In the genomic region with DNA sequence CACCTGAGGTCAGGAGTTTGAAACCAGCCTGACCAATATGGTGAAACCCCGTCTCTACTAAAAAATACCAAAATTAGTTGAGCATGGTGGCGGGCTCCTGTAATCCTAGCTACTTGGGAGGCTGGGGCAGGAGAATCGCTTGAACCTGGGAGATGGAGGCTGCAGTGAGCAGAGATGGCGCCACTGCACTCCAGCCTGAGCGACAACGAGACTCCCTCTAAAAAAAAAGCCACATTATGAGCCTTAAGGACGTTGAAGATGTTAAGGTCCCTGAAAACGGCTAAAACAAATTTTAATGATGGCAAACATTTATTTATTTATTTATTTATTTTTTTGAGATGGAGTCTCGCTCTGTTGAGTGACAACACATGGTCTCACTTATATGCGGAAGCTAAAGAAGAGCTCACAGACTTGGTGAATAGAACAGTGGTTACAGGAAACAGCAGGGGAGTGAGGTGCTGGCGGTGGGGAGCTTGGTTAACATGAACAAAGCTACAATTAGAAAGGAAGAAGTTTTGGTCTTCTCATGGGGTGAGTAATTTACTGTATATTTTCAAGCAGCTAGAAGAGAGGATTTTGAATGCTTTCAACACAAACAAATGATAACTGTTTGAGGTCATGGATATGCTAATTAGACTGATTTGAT, we compare ENCODE assay signal across 18 cellular contexts. TPM values are rescaled to one million over a fixed set of nuclear protein-coding genes. Genes with fewer than 3 reads are reported as not detected.
A peak's percentile ranks its signal among the peaks of the same experiment; 100 is the strongest.
DNase-seq lines count a peak whose midpoint lies in the region; ATAC-seq and TF ChIP-seq lines count a peak whose summit lies in the region.
"Had no signal": no experiment of that assay in that cellular context is flagged by ENCODE, and none has a peak within 500 bp of the region (broad histone marks: within the 10 kb centered on the region; RNA-seq: fewer than 3 reads in every experiment).

No MANE protein-coding gene starts in this region.

- H3K27me3 ChIP-seq in MG63, result no peaks in the 10 kb centered on the region
- H3K27me3 ChIP-seq: cardiac muscle cell, thyroid gland had no signal

- H3K36me3 ChIP-seq in MG63, result no peaks in the 10 kb centered on the region
- H3K36me3 ChIP-seq: cardiac muscle cell, thyroid gland had no signal

- intact Hi-C loops in activated CD8-positive, alpha-beta T cell treated with anti-CD3 and anti-CD28 coated beads for 36 hours (cut with micrococcal nuclease), result no loop called here
- intact Hi-C loops in CD14-positive monocyte (cut with micrococcal nuclease), result no loop called here
- intact Hi-C loops in Right ventricle myocardium inferior (cut with DNase I), result no loop called here

- no peak for TF ChIP-seq CTCF in activated CD8-positive, alpha-beta T cell treated with anti-CD3 and anti-CD28 coated beads for 36 hours (IDR thresholded peaks at IDR 0.05)
- no peak for TF ChIP-seq CTCF in CD14-positive monocyte (IDR thresholded peaks at IDR 0.05)

- H3K9me3 Mint-ChIP-seq in activated CD8-positive, alpha-beta memory T cell treated with anti-CD3 and anti-CD28 coated beads, Interleukin-2, amount 10 ng/mL, durations not matched to agents 7 days and 5 days (ENCODE audit: low read depth), result peaks cover 2% of the 10 kb centered on the region
- no peaks in the 10 kb centered on the region for H3K9me3 Mint-ChIP-seq in activated CD8-positive, alpha-beta T cell treated with anti-CD3 and anti-CD28 coated beads for 36 hours
- no peaks in the 10 kb centered on the region for H3K9me3 Mint-ChIP-seq in effector memory CD8-positive, alpha-beta T cell
- H3K9me3 Mint-ChIP-seq in CD14-positive monocyte, result peaks cover 0 to 1% (median 0%) of the 10 kb centered on the region in 7 donors
- H3K9me3 Mint-ChIP-seq: endodermal cell had no signal

- no peaks in the 10 kb centered on the region for H3K9me3 ChIP-seq in MG63
- H3K9me3 ChIP-seq: SK-N-SH, thyroid gland had no signal

- peaks cover 2% of the 10 kb centered on the region for H3K36me3 Mint-ChIP-seq in activated CD8-positive, alpha-beta memory T cell treated with anti-CD3 and anti-CD28 coated beads, Interleukin-2, amount 10 ng/mL, durations not matched to agents 7 days and 5 days
- H3K36me3 Mint-ChIP-seq in activated CD8-positive, alpha-beta T cell treated with anti-CD3 and anti-CD28 coated beads for 36 hours (ENCODE audit: low read depth), result no peaks in the 10 kb centered on the region
- peaks cover 9% of the 10 kb centered on the region for H3K36me3 Mint-ChIP-seq in effector memory CD8-positive, alpha-beta T cell (ENCODE audit: insufficient read depth)
- H3K36me3 Mint-ChIP-seq in CD14-positive monocyte, result no peaks in the 10 kb centered on the region
- H3K36me3 Mint-ChIP-seq: IgD-negative memory B cell had no signal

- H3K4me1 Mint-ChIP-seq in activated CD8-positive, alpha-beta memory T cell treated with anti-CD3 and anti-CD28 coated beads, Interleukin-2, amount 10 ng/mL, durations not matched to agents 7 days and 5 days, result peaks cover 24% of the 10 kb centered on the region
- H3K4me1 Mint-ChIP-seq in activated CD8-positive, alpha-beta T cell treated with anti-CD3 and anti-CD28 coated beads for 36 hours (ENCODE audit: low read depth), result peaks cover 26% of the 10 kb centered on the region
- H3K4me1 Mint-ChIP-seq in effector memory CD8-positive, alpha-beta T cell (ENCODE audit: low read depth in 2 of 2), result peaks cover 17 to 34% of the 10 kb centered on the region in 2 donors
- H3K4me1 Mint-ChIP-seq in CD14-positive monocyte, result peaks cover 5% of the 10 kb centered on the region
- H3K4me1 Mint-ChIP-seq: endodermal cell, IgD-negative memory B cell had no signal

- POLR2A ChIA-PET in activated CD8-positive, alpha-beta T cell treated with anti-CD3 and anti-CD28 coated beads for 36 hours (lab: Charles Lee), result interaction anchor here (0.8 kb wide), 1 partner anchor 45 kb away, joined by 3 read pairs; no protein-coding TSS in a partner anchor

- CTCF ChIA-PET in activated CD8-positive, alpha-beta memory T cell treated with anti-CD3 and anti-CD28 coated beads, Interleukin-2, amount 10 ng/mL, durations not matched to agents 7 days and 5 days (lab: Charles Lee), result interaction anchor here (1.4 to 2.7 kb wide), 7 partner anchors 12 to 135 kb away, joined by 4 to 16 read pairs (median 5); no protein-coding TSS in a partner anchor
- CTCF ChIA-PET in activated CD8-positive, alpha-beta T cell treated with anti-CD3 and anti-CD28 coated beads for 36 hours (lab: Charles Lee), result interaction anchor here (0.7 to 2.4 kb wide), 7 partner anchors 13 to 135 kb away, joined by 3 to 12 read pairs (median 3); no protein-coding TSS in a partner anchor

- peak; percentile 95 for ATAC-seq in activated CD8-positive, alpha-beta memory T cell treated with anti-CD3 and anti-CD28 coated beads, Interleukin-2, amount 10 ng/mL, durations not matched to agents 7 days and 5 days
- ATAC-seq in activated CD8-positive, alpha-beta T cell treated with anti-CD3 and anti-CD28 coated beads for 36 hours, result peak; percentile 95
- ATAC-seq in effector memory CD8-positive, alpha-beta T cell (replicated peaks), result peak; percentile 99
- ATAC-seq in stimulated activated naive CD8-positive, alpha-beta T cell treated with anti-CD3 and anti-CD28 coated beads, Interleukin-15, Interleukin-2, amounts not matched to agents 100 U/mL and 50 U/mL, for 24 hours, result peak; percentile 65
- no peak for ATAC-seq in Right ventricle myocardium inferior
- ATAC-seq: left colon had no signal

- peak overlapping the region; percentile 29 for H3K4me3 Mint-ChIP-seq in activated CD8-positive, alpha-beta memory T cell treated with anti-CD3 and anti-CD28 coated beads, Interleukin-2, amount 10 ng/mL, durations not matched to agents 7 days and 5 days
- H3K4me3 Mint-ChIP-seq in activated CD8-positive, alpha-beta T cell treated with anti-CD3 and anti-CD28 coated beads for 36 hours, result peak overlapping the region; percentile 20
- peak overlapping the region; percentile 32 for H3K4me3 Mint-ChIP-seq in effector memory CD8-positive, alpha-beta T cell
- H3K4me3 Mint-ChIP-seq in CD14-positive monocyte, result no peak overlapping the region
- H3K4me3 Mint-ChIP-seq: endodermal cell, IgD-negative memory B cell had no signal

- H3K4me3 ChIP-seq in MG63, result no peak overlapping the region
- H3K4me3 ChIP-seq: cardiac muscle cell, thyroid gland had no signal

- peak overlapping the region; percentile 78 for H3K27ac Mint-ChIP-seq in activated CD8-positive, alpha-beta memory T cell treated with anti-CD3 and anti-CD28 coated beads, Interleukin-2, amount 10 ng/mL, durations not matched to agents 7 days and 5 days
- H3K27ac Mint-ChIP-seq in activated CD8-positive, alpha-beta T cell treated with anti-CD3 and anti-CD28 coated beads for 36 hours, result peak overlapping the region; percentile 83
- H3K27ac Mint-ChIP-seq in effector memory CD8-positive, alpha-beta T cell, result peak overlapping the region; percentile 7 to 84
- peak overlapping the region in 2 of 7 donors; percentile 0 to 66 for H3K27ac Mint-ChIP-seq in CD14-positive monocyte
- H3K27ac Mint-ChIP-seq: endodermal cell, IgD-negative memory B cell had no signal

- DNase-seq in activated CD8-positive, alpha-beta memory T cell treated with anti-CD3 and anti-CD28 coated beads, Interleukin-2, amount 10 ng/mL, durations not matched to agents 7 days and 5 days, result peak; percentile 84
- DNase-seq in activated CD8-positive, alpha-beta memory T cell treated with anti-CD3 and anti-CD28 coated beads, Interleukin-2, amount 50 U/mL, for 48 hours, result no peak
- DNase-seq in activated CD8-positive, alpha-beta T cell treated with anti-CD3 and anti-CD28 coated beads for 36 hours, result peak; percentile 75
- peak; percentile 29 to 35 (median 33) for DNase-seq in effector memory CD8-positive, alpha-beta T cell
- no peak for DNase-seq in stimulated activated naive CD8-positive, alpha-beta T cell treated with anti-CD3 and anti-CD28 coated beads, Interleukin-15, Interleukin-2, amounts not matched to agents 100 U/mL and 50 U/mL, for 24 hours
- DNase-seq in CD14-positive monocyte (ENCODE audit: low spot score) (no peak), MG63 (no peak), Right ventricle myocardium inferior (ENCODE audit: missing footprints) (no peak)
- DNase-seq: endodermal cell, hypothalamus, left colon, NCI-H1436 treated with DMSO at 0.1 percent for 48 hours, NCI-H446, SK-N-SH had no signal

- no peaks in the 10 kb centered on the region for H3K27me3 Mint-ChIP-seq in activated CD8-positive, alpha-beta memory T cell treated with anti-CD3 and anti-CD28 coated beads, Interleukin-2, amount 10 ng/mL, durations not matched to agents 7 days and 5 days
- no peaks in the 10 kb centered on the region for H3K27me3 Mint-ChIP-seq in activated CD8-positive, alpha-beta T cell treated with anti-CD3 and anti-CD28 coated beads for 36 hours
- H3K27me3 Mint-ChIP-seq in effector memory CD8-positive, alpha-beta T cell, result no peaks in the 10 kb centered on the region
- H3K27me3 Mint-ChIP-seq in CD14-positive monocyte (ENCODE audit: low read depth in 3 of 3), result peaks cover 0 to 4% (median 2%) of the 10 kb centered on the region in 3 donors

RNA-seq across cellular contexts. Expression of a gene that starts 47.1 kb away (rescaled TPM):
- total RNA-seq in activated CD8-positive, alpha-beta memory T cell treated with anti-CD3 and anti-CD28 coated beads, Interleukin-2, amount 10 ng/mL, durations not matched to agents 7 days and 5 days, result not detected
- total RNA-seq in activated CD8-positive, alpha-beta T cell treated with anti-CD3 and anti-CD28 coated beads for 36 hours, result under 1 TPM; 0.31 to 0.63 TPM
- under 1 TPM; 0.12 to 0.41 TPM for polyA plus RNA-seq in CD14-positive monocyte
- 0.69 TPM in 1 of 2 replicates, not detected in the other for total RNA-seq in MG63 (2014; rRNA removed; shearing (Covaris generic); ENCODE audit: low replicate concordance)
- total RNA-seq in Right ventricle myocardium inferior, result 2.6 TPM
- total RNA-seq: G401, left colon had no signal

Comparison
In these comparisons a context has a peak if more than half of its experiments do, and no peak if none do; other contexts are left out.
1. DNase-seq: peak in activated CD8-positive, alpha-beta memory T cell treated with anti-CD3 and anti-CD28 coated beads, Interleukin-2, amount 10 ng/mL, durations not matched to agents 7 days and 5 days (single experiment), activated CD8-positive, alpha-beta T cell treated with anti-CD3 and anti-CD28 coated beads for 36 hours (single experiment) and effector memory CD8-positive, alpha-beta T cell (3 of 3); none in activated CD8-positive, alpha-beta memory T cell treated with anti-CD3 and anti-CD28 coated beads, Interleukin-2, amount 50 U/mL, for 48 hours (single experiment), stimulated activated naive CD8-positive, alpha-beta T cell treated with anti-CD3 and anti-CD28 coated beads, Interleukin-15, Interleukin-2, amounts not matched to agents 100 U/mL and 50 U/mL, for 24 hours (single experiment), CD14-positive monocyte (single experiment), MG63 (single experiment) and Right ventricle myocardium inferior (single experiment).
2. H3K4me3 Mint-ChIP-seq: peak in activated CD8-positive, alpha-beta memory T cell treated with anti-CD3 and anti-CD28 coated beads, Interleukin-2, amount 10 ng/mL, durations not matched to agents 7 days and 5 days (single experiment), activated CD8-positive, alpha-beta T cell treated with anti-CD3 and anti-CD28 coated beads for 36 hours (single experiment) and effector memory CD8-positive, alpha-beta T cell (2 of 2); none in CD14-positive monocyte (0 of 2).